19 cellular contexts compared by ENCODE assay signal in genomic region chr17:67998466-67998865, GRCh38. TPM values are rescaled to one million over a fixed set of nuclear protein-coding genes. Genes with fewer than 3 reads are reported as not detected.
DNase-seq lines count a peak whose midpoint lies in the region; ATAC-seq, FAIRE-seq and TF ChIP-seq lines count a peak whose summit lies in the region.
"Had no signal": no experiment of that assay in that cellular context is flagged by ENCODE, and none has a peak within 500 bp of the region (broad histone marks: within the 10 kb centered on the region; RNA-seq: fewer than 3 reads in every experiment).

No MANE protein-coding gene starts in this region.

- H3K27ac ChIP-seq in PC-9 (peak overlapping the region; percentile 55; the same call in 1 of the 2 replicates), keratinocyte (ENCODE audit: control insufficient read depth, insufficient read depth, low read length) (no peak overlapping the region)
- no peak overlapping the region for H3K27ac ChIP-seq in CD8-positive, alpha-beta T cell (ENCODE audit: low read depth, low read length)
- H3K27ac ChIP-seq: RWPE1 had no signal

- dilution Hi-C loops in keratinocyte (cut with MboI; ENCODE audit: extremely low pct_ligation_motif_present, low sequenced_read_pairs) = no loop called here

- H2AFZ ChIP-seq in PC-9 = no peak overlapping the region
- H2AFZ ChIP-seq in keratinocyte (ENCODE audit: control insufficient read depth, low read length) = no peak overlapping the region

- no peaks in the 10 kb centered on the region for H3K9me1 ChIP-seq in keratinocyte (ENCODE audit: control insufficient read depth, extremely low read depth, insufficient read depth, low read length)

- H3K36me3 ChIP-seq in PC-9 (ENCODE audit: low read depth) (no peaks in the 10 kb centered on the region), keratinocyte (ENCODE audit: control insufficient read depth in 2 of 2, extremely low read depth in 1 of 2, insufficient read depth in 2 of 2, low read length in 2 of 2) (no peaks in the 10 kb centered on the region)
- H3K36me3 ChIP-seq in CD8-positive, alpha-beta T cell (ENCODE audit: insufficient read depth, low read length) = no peaks in the 10 kb centered on the region

- H3K27me3 ChIP-seq in PC-9 (ENCODE audit: insufficient read depth, low read depth) = no peaks in the 10 kb centered on the region
- H3K27me3 ChIP-seq in keratinocyte (ENCODE audit: control insufficient read depth, extremely low read depth, insufficient read depth, low read length) = no peaks in the 10 kb centered on the region
- no peaks in the 10 kb centered on the region for H3K27me3 ChIP-seq in CD8-positive, alpha-beta T cell (ENCODE audit: insufficient read depth, low read length)

- H3K4me3 Mint-ChIP-seq in stimulated activated naive B cell treated with anti-CD40 and anti-IgM and Interleukin-4, amounts not matched to agents 10 μg/mL and 1 μg/mL and 100 μg/mL, for 72 hours = no peak overlapping the region
- H3K4me3 Mint-ChIP-seq in CD8-positive, alpha-beta T cell = no peak overlapping the region

- H3K4me3 ChIP-seq in PC-9 (no peak overlapping the region), keratinocyte (ENCODE audit: control insufficient read depth in 2 of 3, extremely low read depth in 1 of 3, insufficient read depth in 2 of 3, low read depth in 1 of 3, low read length in 3 of 3) (no peak overlapping the region)
- no peak overlapping the region for H3K4me3 ChIP-seq in CD8-positive, alpha-beta T cell (ENCODE audit: low read depth, low read length)

- FAIRE-seq in GM12891 (lab: Jason Lieb, UNC) (peak; percentile 33), keratinocyte (lab: Jason Lieb, UNC) (peak; percentile 5)
- FAIRE-seq: G401.6 had no signal

- TF ChIP-seq POLR2A in GM12891 (IDR thresholded peaks at IDR 0.05; ENCODE audit: low read depth, low read length) = no peak

- H3K9ac ChIP-seq in keratinocyte (ENCODE audit: control insufficient read depth, extremely low read depth, insufficient read depth, low read length) = no peak overlapping the region

- TF ChIP-seq CTCF in PC-9 (conservative IDR thresholded peaks at IDR 0.05) (no peak), keratinocyte (optimal IDR thresholded peaks at IDR 0.05 in 1 of 3, IDR thresholded peaks at IDR 0.05 in 1 of 3, conservative IDR thresholded peaks at IDR 0.05 in 1 of 3; ENCODE audit: extremely low read depth in 1 of 3, insufficient read depth in 2 of 3, low read length in 3 of 3) (no peak)
- no peak for TF ChIP-seq CTCF in CD8-positive, alpha-beta T cell (IDR thresholded peaks at IDR 0.05)

- no peak for ATAC-seq in stimulated activated naive B cell treated with anti-CD40 and anti-IgM and Interleukin-4, amounts not matched to agents 10 μg/mL and 1 μg/mL and 100 μg/mL, for 72 hours (replicated peaks)
- no peak for ATAC-seq in CD8-positive, alpha-beta T cell
- ATAC-seq in HG03175 (IDR thresholded peaks at IDR 0.05; ENCODE audit: unreplicated experiment) = no peak
- ATAC-seq: SK-N-SH treated with all-trans-retinoic acid at 6 μM for 48 hours had no signal

- peaks cover 8 to 22% of the 10 kb centered on the region in 2 donors for H3K27me3 Mint-ChIP-seq in stimulated activated naive B cell treated with anti-CD40 and anti-IgM and Interleukin-4, amounts not matched to agents 10 μg/mL and 1 μg/mL and 100 μg/mL, for 72 hours
- peaks cover 20% of the 10 kb centered on the region for H3K27me3 Mint-ChIP-seq in CD8-positive, alpha-beta T cell (ENCODE audit: low read depth)

- H3K36me3 Mint-ChIP-seq in stimulated activated naive B cell treated with anti-CD40 and anti-IgM and Interleukin-4, amounts not matched to agents 10 μg/mL and 1 μg/mL and 100 μg/mL, for 72 hours = peaks cover 0 to 2% of the 10 kb centered on the region in 2 donors
- H3K36me3 Mint-ChIP-seq in CD8-positive, alpha-beta T cell = no peaks in the 10 kb centered on the region

- peaks cover 18 to 30% of the 10 kb centered on the region in 2 donors for H3K4me1 Mint-ChIP-seq in stimulated activated naive B cell treated with anti-CD40 and anti-IgM and Interleukin-4, amounts not matched to agents 10 μg/mL and 1 μg/mL and 100 μg/mL, for 72 hours
- peaks cover 26% of the 10 kb centered on the region for H3K4me1 Mint-ChIP-seq in CD8-positive, alpha-beta T cell (ENCODE audit: low read depth)

- H3K4me1 ChIP-seq in PC-9 (replicated peaks; ENCODE audit: insufficient read depth) (peaks cover 36% of the 10 kb centered on the region), keratinocyte (ENCODE audit: control insufficient read depth, extremely low read depth, insufficient read depth, low read length) (peaks cover 27% of the 10 kb centered on the region)
- peaks cover 22% of the 10 kb centered on the region for H3K4me1 ChIP-seq in CD8-positive, alpha-beta T cell (ENCODE audit: insufficient read depth, low read length)

- no peaks in the 10 kb centered on the region for H3K9me3 Mint-ChIP-seq in stimulated activated naive B cell treated with anti-CD40 and anti-IgM and Interleukin-4, amounts not matched to agents 10 μg/mL and 1 μg/mL and 100 μg/mL, for 72 hours
- no peaks in the 10 kb centered on the region for H3K9me3 Mint-ChIP-seq in CD8-positive, alpha-beta T cell

- H3K79me2 ChIP-seq in PC-9 (ENCODE audit: low read depth) = no peaks in the 10 kb centered on the region
- H3K79me2 ChIP-seq in keratinocyte (ENCODE audit: control insufficient read depth, insufficient read depth, low read length) = no peaks in the 10 kb centered on the region

- peak overlapping the region; percentile 14 for H3K27ac Mint-ChIP-seq in stimulated activated naive B cell treated with anti-CD40 and anti-IgM and Interleukin-4, amounts not matched to agents 10 μg/mL and 1 μg/mL and 100 μg/mL, for 72 hours
- H3K27ac Mint-ChIP-seq in CD8-positive, alpha-beta T cell = no peak overlapping the region

- POLR2A ChIA-PET in PC-9 (lab: Charles Lee; ENCODE audit: unreplicated experiment) = no interaction called here
- POLR2A ChIA-PET in CD8-positive, alpha-beta T cell (lab: Charles Lee) = interaction anchor here (0.6 to 0.8 kb wide), 2 partner anchors 85 to 259 kb away, joined by 4 to 6 read pairs; no protein-coding TSS in a partner anchor

- H3K9me2 ChIP-seq in PC-9 (ENCODE audit: insufficient read depth) = no peaks in the 10 kb centered on the region

- H3F3A ChIP-seq in PC-9 (ENCODE audit: insufficient read depth, low read depth) = peaks cover 27% of the 10 kb centered on the region

- no peaks in the 10 kb centered on the region for H3K9me3 ChIP-seq in PC-9 (ENCODE audit: insufficient read depth, low read depth)
- no peaks in the 10 kb centered on the region for H3K9me3 ChIP-seq in keratinocyte (ENCODE audit: control insufficient read depth, low read depth, low read length)
- H3K9me3 ChIP-seq in CD8-positive, alpha-beta T cell (ENCODE audit: low read length) = no peaks in the 10 kb centered on the region

- H3K4me2 ChIP-seq in PC-9 (no peak overlapping the region), keratinocyte (ENCODE audit: control insufficient read depth, extremely low read depth, insufficient read depth, low read depth, low read length) (no peak overlapping the region)

- CTCF ChIA-PET in PC-9 (lab: Charles Lee) = interaction anchor here (0.6 kb wide), 1 partner anchor 421 kb away, joined by 5 read pairs; no protein-coding TSS in a partner anchor
- CTCF ChIA-PET in CD8-positive, alpha-beta T cell (lab: Charles Lee) = no interaction called here

- H4K20me1 ChIP-seq in PC-9 (ENCODE audit: insufficient read depth) (no peaks in the 10 kb centered on the region), keratinocyte (ENCODE audit: control insufficient read depth, extremely low read depth, insufficient read depth, low read length) (no peaks in the 10 kb centered on the region)

- DNase-seq in GM12891 (ENCODE audit: insufficient read length, low spot score) (no peak), PC-9 (no peak), keratinocyte (ENCODE audit: low read depth, low spot score) (no peak), GF-D8 (lab: John Stamatoyannopoulos, UW) (no peak)
- DNase-seq in stimulated activated naive B cell treated with anti-CD40 and anti-IgM and Interleukin-4, amounts not matched to agents 10 μg/mL and 1 μg/mL and 100 μg/mL, for 72 hours = no peak
- DNase-seq in CD8-positive, alpha-beta T cell = no peak
- DNase-seq: ACHN, C1 segment of cervical spinal cord, DMS79, NCI-H1417 treated with DMSO at 0.1 percent for 48 hours, NCI-H187 treated with DMSO at 0.1 percent for 48 hours, NCI-H345, NCI-H524 treated with DMSO at 0.1 percent for 48 hours, PC-3, SIG-M5 had no signal

- intact Hi-C loops in PC-9 (cut with micrococcal nuclease; ENCODE audit: unreplicated experiment) = loop anchor here (5.0 to 10.0 kb wide), 2 partner anchors 39 to 206 kb away; partner anchors contain the start of gene KPNA2
- intact Hi-C loops in CD8-positive, alpha-beta T cell (cut with DNase I, micrococcal nuclease) = no loop called here

- BruUV-seq in PC-9 (replicated peaks; lab: Mats Ljungman, UMichigan) = no TSS peak

TF ChIP-seq in GM12891, 5 proteins besides CTCF, POLR2A, EP300 and RAD21:
- TF ChIP-seq POU2F2 (IDR thresholded peaks at IDR 0.05; ENCODE audit: low read depth, low read length) (no peak), SPI1 (IDR thresholded peaks at IDR 0.05; ENCODE audit: low read depth, low read length) (no peak), TAF1 (IDR thresholded peaks at IDR 0.05; ENCODE audit: low read depth, low read length) (no peak), PAX5 (IDR thresholded peaks at IDR 0.05; ENCODE audit: insufficient read depth, low read length, severe bottlenecking) (no peak), POLR2AphosphoS5 (IDR thresholded peaks at IDR 0.05; ENCODE audit: low read depth, low read length) (no peak)

RNA-seq across cellular contexts. Expression of gene C17orf58, which starts 2.2 kb away (rescaled TPM):
- polyA plus RNA-seq in GM12891 (2012; ENCODE audit: low read depth, missing spikeins) = 3.8 TPM
- 14.5 and 15.5 TPM in 2 replicates for total RNA-seq in PC-9 (2021)
- polyA plus RNA-seq in keratinocyte = 4.3 to 6.4 TPM (median 6.1 TPM) in 3 replicates
- polyA plus RNA-seq in keratinocyte (2011; ENCODE audit: low read depth) = 4.6 TPM
- 4.4 and 6.8 TPM in 2 replicates for polyA plus RNA-seq in keratinocyte (2011; cell fraction: cytosol; rRNA removed)
- polyA plus RNA-seq in keratinocyte (2011; cell fraction: nucleus; rRNA removed) = 2.2 and 2.7 TPM in 2 replicates
- 4.2 and 5.8 TPM in 2 replicates for polyA plus RNA-seq in keratinocyte (2012; ENCODE audit: low replicate concordance)
- 2.8 to 5.4 TPM (median 3.2 TPM) in 3 replicates for polyA minus RNA-seq in keratinocyte
- polyA minus RNA-seq in keratinocyte (2011; cell fraction: cytosol; rRNA and poly(A)+ RNA removed) = 6.1 TPM
- polyA minus RNA-seq in keratinocyte (2011; cell fraction: nucleus; rRNA and poly(A)+ RNA removed) = 1.3 and 1.6 TPM in 2 replicates
- total RNA-seq in CD8-positive, alpha-beta T cell = under 1 TPM; 0.19 to 0.30 TPM

RNA-seq across cellular contexts. Expression of gene KPNA2, which starts 37.1 kb away (rescaled TPM):
- polyA plus RNA-seq in GM12891 (2012; ENCODE audit: low read depth, missing spikeins) = 155 TPM
- total RNA-seq in PC-9 (2021) = 175 and 201 TPM in 2 replicates
- 96.2 to 233 TPM (median 186 TPM) in 3 replicates for polyA plus RNA-seq in keratinocyte
- 35.8 TPM for polyA plus RNA-seq in keratinocyte (2011; ENCODE audit: low read depth)
- polyA plus RNA-seq in keratinocyte (2011; cell fraction: cytosol; rRNA removed) = 113 and 171 TPM in 2 replicates
- polyA plus RNA-seq in keratinocyte (2011; cell fraction: nucleus; rRNA removed) = 136 and 140 TPM in 2 replicates
- polyA plus RNA-seq in keratinocyte (2012; ENCODE audit: low replicate concordance) = 56.6 and 182 TPM in 2 replicates
- polyA minus RNA-seq in keratinocyte = 188 to 319 TPM (median 205 TPM) in 3 replicates
- 149 TPM for polyA minus RNA-seq in keratinocyte (2011; cell fraction: cytosol; rRNA and poly(A)+ RNA removed)
- polyA minus RNA-seq in keratinocyte (2011; cell fraction: nucleus; rRNA and poly(A)+ RNA removed) = 71.4 and 123 TPM in 2 replicates
- 100 to 1,000 TPM; 111 to 121 TPM for total RNA-seq in CD8-positive, alpha-beta T cell

Comparison
In these comparisons a context has a peak if more than half of its experiments do, and no peak if none do; other contexts are left out.
1. RNA of gene C17orf58, which starts 2.2 kb away (total RNA-seq): 14.5 to 15.5 TPM in PC-9; 0.19 to 0.30 TPM in CD8-positive, alpha-beta T cell; every median in the first group is over 10 times any median in the second.